In genomic region chr13:95156208-95156607, GRCh38 we compare ENCODE assay signal across 9 cellular contexts.
DNase-seq lines count a peak whose midpoint lies in the region; ATAC-seq and TF ChIP-seq lines count a peak whose summit lies in the region.
"Had no signal": no experiment of that assay in that cellular context is flagged by ENCODE, and none has a peak within 500 bp of the region (broad histone marks: within the 10 kb centered on the region; RNA-seq: fewer than 3 reads in every experiment).

No MANE protein-coding gene starts in this region.

- H3K27ac Mint-ChIP-seq in osteocyte (ENCODE audit: unreplicated experiment) (no peak overlapping the region), immature natural killer cell (no peak overlapping the region)

- ATAC-seq in HG02885 (IDR thresholded peaks at IDR 0.05; ENCODE audit: poor library complexity, unreplicated experiment) (no peak), Right ventricle myocardium inferior (no peak)

- peaks cover 1% of the 10 kb centered on the region for H3K36me3 Mint-ChIP-seq in osteocyte (ENCODE audit: unreplicated experiment)
- H3K36me3 Mint-ChIP-seq in immature natural killer cell: peaks cover 13 to 26% (median 25%) of the 10 kb centered on the region in 3 donors

- H3K27me3 Mint-ChIP-seq in osteocyte (ENCODE audit: unreplicated experiment) (no peaks in the 10 kb centered on the region), immature natural killer cell (ENCODE audit: low read depth in 3 of 3) (peaks cover 0 to 2% (median 0%) of the 10 kb centered on the region in 3 donors)

- peak; percentile 67 for TF ChIP-seq CTCF in osteocyte (IDR thresholded peaks at IDR 0.05)

- H3K4me1 Mint-ChIP-seq in osteocyte (ENCODE audit: unreplicated experiment): peaks cover 5% of the 10 kb centered on the region
- H3K4me1 Mint-ChIP-seq in immature natural killer cell: peaks cover 0 to 1% of the 10 kb centered on the region in 2 donors

- H3K9me3 Mint-ChIP-seq in osteocyte (ENCODE audit: unreplicated experiment) (no peaks in the 10 kb centered on the region), immature natural killer cell (no peaks in the 10 kb centered on the region)

- no peak overlapping the region for H3K4me3 Mint-ChIP-seq in osteocyte (ENCODE audit: unreplicated experiment)
- no peak overlapping the region for H3K4me3 Mint-ChIP-seq in immature natural killer cell

- DNase-seq in NCI-H2107 treated with DMSO at 0.1 percent for 48 hours (lab: John Stamatoyannopoulos, UW; ENCODE audit: unreplicated experiment): peak; percentile 55
- no peak for DNase-seq in NCI-H2107 (lab: John Stamatoyannopoulos, UW)
- DNase-seq in NCI-H345 treated with DMSO at 0.1 percent for 48 hours (lab: John Stamatoyannopoulos, UW; ENCODE audit: unreplicated experiment): peak; percentile 34
- DNase-seq in dermis blood vessel endothelial cell: peak; percentile 66
- DNase-seq in osteocyte (ENCODE audit: extremely low spot score, unreplicated experiment): no peak
- DNase-seq in immature natural killer cell: no peak
- no peak for DNase-seq in Right ventricle myocardium inferior (ENCODE audit: missing footprints)
- DNase-seq: glutamatergic neuron had no signal

- intact Hi-C loops in Right ventricle myocardium inferior (cut with DNase I): no loop called here

Comparison
In these comparisons a context has a peak if more than half of its experiments do, and no peak if none do; other contexts are left out.
1. DNase-seq: peak in NCI-H2107 treated with DMSO at 0.1 percent for 48 hours (single experiment), NCI-H345 treated with DMSO at 0.1 percent for 48 hours (single experiment) and dermis blood vessel endothelial cell (single experiment); none in NCI-H2107 (single experiment), osteocyte (single experiment), immature natural killer cell (0 of 3) and Right ventricle myocardium inferior (single experiment).